11 cellular contexts compared by ENCODE assay signal in the genomic region with DNA sequence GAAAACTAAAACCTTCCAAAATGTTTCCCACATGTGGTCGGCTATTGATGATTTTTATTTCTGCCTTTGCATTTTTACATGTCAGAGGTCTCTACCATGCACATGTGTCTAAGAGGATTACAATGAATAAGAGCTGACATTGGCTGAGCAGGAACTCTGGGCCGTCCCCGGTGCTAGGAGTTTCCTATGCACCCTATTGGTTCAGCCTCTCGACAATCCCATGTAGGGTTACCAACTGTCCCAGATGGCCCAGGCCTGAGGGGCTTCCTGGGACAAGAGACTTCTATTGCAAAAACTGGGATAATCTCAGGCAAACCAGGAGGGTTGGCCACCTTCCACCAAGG.
DNase-seq lines count a peak whose midpoint lies in the region; ATAC-seq and TF ChIP-seq lines count a peak whose summit lies in the region.
"Had no signal": no experiment of that assay in that cellular context is flagged by ENCODE, and none has a peak within 500 bp of the region (broad histone marks: within the 10 kb centered on the region; RNA-seq: fewer than 3 reads in every experiment).

No MANE protein-coding gene starts in this region.

- H3K4me1 ChIP-seq in gastrocnemius medialis (peaks cover 32 to 34% of the 10 kb centered on the region in 2 donors), tibial nerve (peaks cover 0 to 15% (median 7%) of the 10 kb centered on the region in 4 donors)

- whole genome bisulfite sequencing in tibial nerve, 2 donors = 61 to 78% methylated on average over 4 of the region's 4 CpGs

- H3K36me3 ChIP-seq in gastrocnemius medialis (no peaks in the 10 kb centered on the region), tibial nerve (no peaks in the 10 kb centered on the region)

- H3K36me3 Mint-ChIP-seq in activated CD4-positive, alpha-beta T cell treated with anti-CD3 and anti-CD28 coated beads, Interleukin-2, amount 10 ng/mL, durations not matched to agents 24 days and 14 days (ENCODE audit: low read depth) = peaks cover 1% of the 10 kb centered on the region

- peak overlapping the region; percentile 3 for H3K4me3 Mint-ChIP-seq in activated CD4-positive, alpha-beta T cell treated with anti-CD3 and anti-CD28 coated beads, Interleukin-2, amount 10 ng/mL, durations not matched to agents 24 days and 14 days

- intact Hi-C loops in activated CD4-positive, alpha-beta T cell treated with anti-CD3 and anti-CD28 coated beads, Interleukin-2, amount 10 ng/mL, durations not matched to agents 24 days and 14 days (cut with micrococcal nuclease) = loop anchor here (1.0 to 10.0 kb wide), 4 partner anchors 9 to 208 kb away; a partner anchor contains a TSS
- intact Hi-C loops in gastrocnemius medialis (cut with DNase I; ENCODE audit: low total_unique reads) = no loop called here

- H3K27ac Mint-ChIP-seq in activated CD4-positive, alpha-beta T cell treated with anti-CD3 and anti-CD28 coated beads, Interleukin-2, amount 10 ng/mL, durations not matched to agents 24 days and 14 days = peak overlapping the region; percentile 89

- no peak for TF ChIP-seq POLR2A in gastrocnemius medialis (IDR thresholded peaks at IDR 0.05)
- TF ChIP-seq POLR2A in tibial nerve (IDR thresholded peaks at IDR 0.05) = no peak

- peaks cover 4% of the 10 kb centered on the region for H3K9me3 Mint-ChIP-seq in activated CD4-positive, alpha-beta T cell treated with anti-CD3 and anti-CD28 coated beads, Interleukin-2, amount 10 ng/mL, durations not matched to agents 24 days and 14 days

- H3K27ac ChIP-seq in gastrocnemius medialis (peak overlapping the region; percentile 79 to 88 (median 82)), tibial nerve (no peak overlapping the region)
- H3K27ac ChIP-seq: coronary artery had no signal

- DNase-seq in activated CD4-positive, alpha-beta T cell treated with anti-CD3 and anti-CD28 coated beads, Interleukin-2, amount 10 ng/mL, durations not matched to agents 24 days and 14 days = no peak
- DNase-seq in activated CD4-positive, alpha-beta T cell treated with anti-CD3 and anti-CD28 coated beads for 4 hours = no peak
- DNase-seq in NCI-H524 treated with DMSO at 0.1 percent for 48 hours (lab: John Stamatoyannopoulos, UW) = peak; percentile 46
- peak; percentile 56 for DNase-seq in astrocyte of the spinal cord (ENCODE audit: low read depth, low spot score)
- DNase-seq in gastrocnemius medialis = no peak
- no peak for DNase-seq in epidermal melanocyte (ENCODE audit: insufficient read length, low spot score)
- no peak for DNase-seq in NCI-H1694 (lab: John Stamatoyannopoulos, UW)
- no peak for DNase-seq in tibial nerve (ENCODE audit: low spot score in 2 of 2)
- DNase-seq: DMS53, NCI-H2107 had no signal

- peaks cover 45% of the 10 kb centered on the region for H3K4me1 Mint-ChIP-seq in activated CD4-positive, alpha-beta T cell treated with anti-CD3 and anti-CD28 coated beads, Interleukin-2, amount 10 ng/mL, durations not matched to agents 24 days and 14 days

- no peaks in the 10 kb centered on the region for H3K9me3 ChIP-seq in gastrocnemius medialis
- H3K9me3 ChIP-seq in tibial nerve = no peaks in the 10 kb centered on the region

- H3K27me3 ChIP-seq in gastrocnemius medialis (no peaks in the 10 kb centered on the region), tibial nerve (no peaks in the 10 kb centered on the region)

- peaks cover 15% of the 10 kb centered on the region for H3K27me3 Mint-ChIP-seq in activated CD4-positive, alpha-beta T cell treated with anti-CD3 and anti-CD28 coated beads, Interleukin-2, amount 10 ng/mL, durations not matched to agents 24 days and 14 days

- TF ChIP-seq EP300 in tibial nerve (IDR thresholded peaks at IDR 0.05) = no peak

- no peak for TF ChIP-seq CTCF in astrocyte of the spinal cord (IDR thresholded peaks at IDR 0.05; ENCODE audit: low read depth, low read length)
- no peak for TF ChIP-seq CTCF in gastrocnemius medialis (IDR thresholded peaks at IDR 0.05 in 4 of 5, conservative IDR thresholded peaks at IDR 0.05 in 1 of 5)
- TF ChIP-seq CTCF in tibial nerve (IDR thresholded peaks at IDR 0.05) = no peak

- in situ Hi-C loops in astrocyte of the spinal cord (cut with HindIII; ENCODE audit: low sequenced_read_pairs) = no loop called here
- in situ Hi-C loops in gastrocnemius medialis (cut with MboI; ENCODE audit: low sequenced_read_pairs in 4 of 4) = no loop called here

- ATAC-seq in gastrocnemius medialis = no peak

- H3K4me3 ChIP-seq in astrocyte of the spinal cord (ENCODE audit: low read depth, low read length) = no peak overlapping the region
- no peak overlapping the region for H3K4me3 ChIP-seq in gastrocnemius medialis
- no peak overlapping the region for H3K4me3 ChIP-seq in tibial nerve
- H3K4me3 ChIP-seq: coronary artery had no signal

Comparison
In these comparisons a context has a peak if more than half of its experiments do, and no peak if none do; other contexts are left out.
1. DNase-seq: peak in NCI-H524 treated with DMSO at 0.1 percent for 48 hours (single experiment) and astrocyte of the spinal cord (single experiment); none in activated CD4-positive, alpha-beta T cell treated with anti-CD3 and anti-CD28 coated beads, Interleukin-2, amount 10 ng/mL, durations not matched to agents 24 days and 14 days (single experiment), activated CD4-positive, alpha-beta T cell treated with anti-CD3 and anti-CD28 coated beads for 4 hours (0 of 2), gastrocnemius medialis (0 of 2), epidermal melanocyte (single experiment), NCI-H1694 (single experiment) and tibial nerve (0 of 2).
2. H3K27ac ChIP-seq: peak in gastrocnemius medialis (4 of 4); none in tibial nerve (0 of 4).